In genomic region chr10:126935263-126935946, GRCh38 we compare ENCODE assay signal across 16 cellular contexts. TPM values are rescaled to one million over a fixed set of nuclear protein-coding genes. Genes with fewer than 3 reads are reported as not detected.
A peak's percentile ranks its signal among the peaks of the same experiment; 100 is the strongest.
DNase-seq lines count a peak whose midpoint lies in the region; ATAC-seq and TF ChIP-seq lines count a peak whose summit lies in the region.
"Had no signal": no experiment of that assay in that cellular context is flagged by ENCODE, and none has a peak within 500 bp of the region (broad histone marks: within the 10 kb centered on the region; RNA-seq: fewer than 3 reads in every experiment).

No MANE protein-coding gene starts in this region.

- H3K27me3 ChIP-seq in right lobe of liver, result no peaks in the 10 kb centered on the region
- H3K27me3 ChIP-seq: BLaER1 treated with 17β-estradiol and CSF1 and Interleukin-3, amounts not matched to agents 10 nM and 100 nM had no signal

- no peak overlapping the region for H3K4me3 ChIP-seq in right lobe of liver
- H3K4me3 ChIP-seq: BLaER1 treated with 17β-estradiol and CSF1 and Interleukin-3, amounts not matched to agents 10 nM and 100 nM had no signal

- peak; percentile 36 for DNase-seq in AG08396 (ENCODE audit: low spot score)
- peak; percentile 83 for DNase-seq in M059J (ENCODE audit: low read depth)
- peak; percentile 21 for DNase-seq in brain pericyte (ENCODE audit: low read depth, low spot score)
- DNase-seq in right lobe of liver, result no peak
- DNase-seq in SKM-1 (lab: John Stamatoyannopoulos, UW; ENCODE audit: unreplicated experiment), result no peak
- DNase-seq in ureter (ENCODE audit: low spot score), result no peak
- no peak for DNase-seq in stimulated activated CD4-positive, alpha-beta T cell treated with anti-CD3 and anti-CD28 coated beads, Interleukin-2, amount 100 ng/mL, for 24 hours
- DNase-seq in T-helper 1 cell, result no peak
- DNase-seq: activated CD8-positive, alpha-beta T cell treated with anti-CD3 and anti-CD28 coated beads for 36 hours; GDM1; NCI-H2029 treated with DMSO at 0.1 percent for 48 hours; stimulated activated CD4-positive, alpha-beta T cell treated with anti-CD3 and anti-CD28 coated beads, Interleukin-4, amount 100 ng/mL, for 4 hours; stimulated activated naive CD8-positive, alpha-beta T cell treated with anti-CD3 and anti-CD28 coated beads, Interleukin-15, Interleukin-2, amounts not matched to agents 100 U/mL and 50 U/mL, for 24 hours; T-helper 17 cell had no signal

- no peaks in the 10 kb centered on the region for H3K9me3 ChIP-seq in right lobe of liver

- ATAC-seq in right lobe of liver, result peak; percentile 65 to 85 (median 72)
- ATAC-seq: activated CD8-positive, alpha-beta T cell treated with anti-CD3 and anti-CD28 coated beads for 36 hours; stimulated activated naive CD8-positive, alpha-beta T cell treated with anti-CD3 and anti-CD28 coated beads, Interleukin-15, Interleukin-2, amounts not matched to agents 100 U/mL and 50 U/mL, for 24 hours; T-helper 17 cell had no signal

- TF ChIP-seq POLR2A in right lobe of liver (IDR thresholded peaks at IDR 0.05), result no peak

- H3K27ac ChIP-seq in right lobe of liver, result no peak overlapping the region
- H3K27ac ChIP-seq: BLaER1 treated with 17β-estradiol and CSF1 and Interleukin-3, amounts not matched to agents 10 nM and 100 nM; KMS-11 had no signal

- no peak for TF ChIP-seq CTCF in right lobe of liver (IDR thresholded peaks at IDR 0.05)

- peaks cover 0 to 27% (median 9%) of the 10 kb centered on the region in 4 donors for H3K4me1 ChIP-seq in right lobe of liver

- 56% methylated on average over 5 of the region's 5 CpGs for WGBS in right lobe of liver (ENCODE audit: insufficient coverage, low coverage, low lambda C conversion rate, missing lambda C conversion rate)

- H3K36me3 ChIP-seq in right lobe of liver, result no peaks in the 10 kb centered on the region
- H3K36me3 ChIP-seq: BLaER1 treated with 17β-estradiol and CSF1 and Interleukin-3, amounts not matched to agents 10 nM and 100 nM had no signal

- intact Hi-C loops in right lobe of liver (cut with DNase I), result no loop called here

RNA-seq across cellular contexts. Expression of gene DOCK1, which starts 30.2 kb away (rescaled TPM):
- 22.2 and 29.0 TPM in 2 replicates for total RNA-seq in M059J (2014; rRNA removed; shearing (Covaris generic))
- 10 to 100 TPM; 13.8 to 17.8 (median 14.6) TPM for total RNA-seq in right lobe of liver
- 97.7 TPM for total RNA-seq in ureter

Comparison
In these comparisons a context has a peak if more than half of its experiments do, and no peak if none do; other contexts are left out.
1. DNase-seq: peak in AG08396 (single experiment), M059J (single experiment) and brain pericyte (single experiment); none in right lobe of liver (0 of 3), SKM-1 (single experiment), ureter (single experiment), stimulated activated CD4-positive, alpha-beta T cell treated with anti-CD3 and anti-CD28 coated beads, Interleukin-2, amount 100 ng/mL, for 24 hours (0 of 2) and T-helper 1 cell (0 of 5).